27 cellular contexts compared by ENCODE assay signal in the genomic region with DNA sequence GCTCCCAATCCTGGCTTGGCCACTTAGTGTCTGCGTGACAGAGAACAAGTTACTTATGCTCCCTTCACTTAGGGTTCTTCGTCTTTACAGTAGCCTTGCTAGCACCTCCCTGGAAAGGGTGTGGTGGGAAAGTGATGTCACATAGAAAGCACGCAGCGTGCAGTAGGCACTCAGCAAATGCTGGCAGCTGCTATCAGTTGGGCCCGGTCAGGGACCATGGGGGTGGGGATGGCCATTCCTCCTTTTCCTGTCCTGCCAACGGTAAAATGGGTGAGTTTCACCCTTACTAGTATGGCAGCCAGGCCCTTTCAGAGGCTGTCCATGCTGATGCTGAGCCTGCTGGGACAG. TPM values are rescaled to one million over a fixed set of nuclear protein-coding genes. Genes with fewer than 3 reads are reported as not detected.
DNase-seq lines count a peak whose midpoint lies in the region; ATAC-seq and TF ChIP-seq lines count a peak whose summit lies in the region.
"Had no signal": no experiment of that assay in that cellular context is flagged by ENCODE, and none has a peak within 500 bp of the region (broad histone marks: within the 10 kb centered on the region; RNA-seq: fewer than 3 reads in every experiment).

No MANE protein-coding gene starts in this region.

- H3K27ac ChIP-seq in Panc1 (ENCODE audit: low read length): no peak overlapping the region
- no peak overlapping the region for H3K27ac ChIP-seq in foreskin keratinocyte
- H3K27ac ChIP-seq: BLaER1, esophagus squamous epithelium, gastroesophageal sphincter, HL-60, left ventricle myocardium inferior, thoracic aorta, vagina had no signal

- POLR2A ChIA-PET in Panc1 (lab: Charles Lee): no interaction called here

- H3K36me3 ChIP-seq in Panc1 (ENCODE audit: control insufficient read depth, insufficient read depth, low read length): no peaks in the 10 kb centered on the region
- H3K36me3 ChIP-seq: BLaER1, esophagus squamous epithelium, gastroesophageal sphincter, left ventricle myocardium inferior, thoracic aorta, vagina, WERI-Rb-1 had no signal

- no peaks in the 10 kb centered on the region; the same call in 1 of the 2 replicates for H3K27me3 ChIP-seq in Panc1 (ENCODE audit: control insufficient read depth, insufficient read depth, low read length)
- peaks cover 17% of the 10 kb centered on the region for H3K27me3 ChIP-seq in foreskin keratinocyte
- H3K27me3 ChIP-seq: BLaER1, vagina had no signal

- H3K4me1 ChIP-seq in Panc1 (ENCODE audit: control insufficient read depth, insufficient read depth, low read length) (no peaks in the 10 kb centered on the region), foreskin keratinocyte (no peaks in the 10 kb centered on the region)
- H3K4me1 ChIP-seq: vagina had no signal

- intact Hi-C loops in left ventricle myocardium superior (cut with micrococcal nuclease) (no loop called here), Right ventricle myocardium inferior (cut with DNase I) (loop anchor here (2.0 to 10.0 kb wide), 2 partner anchors 90 to 260 kb away; no protein-coding TSS in a partner anchor), Panc1 (cut with micrococcal nuclease; ENCODE audit: unreplicated experiment) (no loop called here)

- ATAC-seq in left ventricle myocardium superior: peak; percentile 30
- ATAC-seq in Right ventricle myocardium inferior: no peak
- peak; percentile 35; the same call in 1 of the 2 replicates for ATAC-seq in Panc1
- ATAC-seq in foreskin keratinocyte: peak; percentile 18
- no peak for ATAC-seq in HG02763 (IDR thresholded peaks at IDR 0.05; ENCODE audit: unreplicated experiment)
- no peak for ATAC-seq in HG03095 (IDR thresholded peaks at IDR 0.05; ENCODE audit: unreplicated experiment)
- ATAC-seq: gastroesophageal sphincter had no signal

- BruUV-seq in Panc1 (replicated peaks; lab: Mats Ljungman, UMichigan): no TSS peak

- TF ChIP-seq CTCF in Panc1 (IDR thresholded peaks at IDR 0.05): no peak
- no peak for TF ChIP-seq CTCF in foreskin keratinocyte (conservative IDR thresholded peaks at IDR 0.05)

- in situ Hi-C loops in Panc1 (cut with HindIII; ENCODE audit: low pct_unique_long_range_greater_than_20kb, low sequenced_read_pairs): no loop called here

- DNase-seq in left ventricle myocardium superior (no peak), Right ventricle myocardium inferior (ENCODE audit: missing footprints) (no peak), Panc1 (ENCODE audit: low read depth, low spot score) (no peak), foreskin keratinocyte (peak in 1 of 2 donors; percentile 15), NOMO-1 (lab: John Stamatoyannopoulos, UW; ENCODE audit: unreplicated experiment in 2 of 2) (no peak), RPMI8226 (no peak)
- DNase-seq: activated CD4-positive, alpha-beta T cell treated with anti-CD3 and anti-CD28 coated beads for 48 hours; activated gamma-delta T cell; cortex of kidney; esophagus squamous epithelium; immature natural killer cell; left ventricle myocardium inferior; natural killer cell; NCI-H187; stimulated activated naive CD8-positive, alpha-beta T cell treated with anti-CD3 and anti-CD28 coated beads, Interleukin-15, Interleukin-2, amounts not matched to agents 100 U/mL and 50 U/mL, for 24 hours; WERI-Rb-1 had no signal

- no peaks in the 10 kb centered on the region for H3K9me3 ChIP-seq in Panc1 (ENCODE audit: control insufficient read depth, insufficient read depth, low read depth, low read length)
- H3K9me3 ChIP-seq: BLaER1, esophagus squamous epithelium, gastroesophageal sphincter, left ventricle myocardium inferior, thoracic aorta, vagina had no signal

- no peak overlapping the region for H3K4me3 ChIP-seq in Panc1 (ENCODE audit: low read depth in 2 of 2, low read length in 2 of 2)
- H3K4me3 ChIP-seq: BLaER1, esophagus squamous epithelium, thoracic aorta, vagina had no signal

- CTCF ChIA-PET in Panc1 (lab: Charles Lee): no interaction called here

RNA-seq across cellular contexts. Expression of a gene that starts 6.2 kb away (rescaled TPM):
- total RNA-seq in left ventricle myocardium superior (not detected), Right ventricle myocardium inferior (not detected), Panc1 (2021; ENCODE audit: unreplicated experiment) (not detected), foreskin keratinocyte (not detected in 2 replicates)
- polyA plus RNA-seq in Panc1 (2012; ENCODE audit: insufficient read length): not detected
- polyA plus RNA-seq in foreskin keratinocyte: not detected in 2 replicates
- total RNA-seq: esophagus squamous epithelium, gastroesophageal sphincter, left ventricle myocardium inferior, mesenteric fat pad, natural killer cell, omental fat pad, pulmonary artery endothelial cell, RPMI7951, thoracic aorta, vagina had no signal
- polyA plus RNA-seq: immature natural killer cell had no signal

Comparison
In these comparisons a context has a peak if more than half of its experiments do, and no peak if none do; other contexts are left out.
1. ATAC-seq: peak in left ventricle myocardium superior (single experiment), Panc1 (single experiment) and foreskin keratinocyte (single experiment); none in Right ventricle myocardium inferior (single experiment), HG02763 (single experiment) and HG03095 (single experiment).